ENCODE assay signal across 8 cellular contexts in the genomic region with DNA sequence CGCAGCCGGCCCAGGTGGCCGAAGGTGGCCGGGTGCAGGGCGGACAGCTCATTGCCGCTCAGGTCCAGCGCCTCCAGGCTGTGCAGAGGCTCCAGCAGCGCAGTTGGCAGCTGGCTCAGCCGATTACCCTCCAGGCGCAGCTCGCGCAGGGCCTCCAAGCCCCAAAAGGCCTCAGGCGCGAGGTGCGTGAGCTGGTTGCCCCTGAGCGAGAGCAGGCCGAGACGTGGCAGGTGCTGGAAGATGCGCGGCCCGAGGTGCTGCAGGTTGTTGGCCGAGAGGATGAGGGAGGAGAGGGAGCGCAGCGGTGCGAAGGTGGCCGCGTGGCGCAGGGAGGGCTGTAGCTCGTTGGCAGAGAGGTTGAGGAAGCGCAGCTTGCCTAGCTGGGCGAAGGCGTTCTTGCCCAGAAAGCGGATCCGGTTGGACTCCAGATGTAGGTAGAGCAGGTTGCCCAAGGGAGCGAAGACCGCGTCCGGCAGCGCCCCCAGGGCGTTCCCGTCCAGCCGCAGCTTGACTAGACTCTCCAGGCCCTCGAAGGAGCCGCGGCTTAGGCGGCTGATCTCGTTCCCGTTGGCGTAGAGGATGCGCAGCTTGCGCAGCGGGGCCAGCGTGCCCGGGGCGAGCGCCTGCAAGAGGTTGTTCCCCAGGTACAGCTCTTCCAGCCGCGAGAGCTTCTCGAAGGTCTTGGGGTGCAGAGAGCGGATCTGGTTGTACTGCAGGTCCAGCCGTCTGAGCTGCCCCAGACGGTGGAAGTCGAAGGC. TPM values are rescaled to one million over a fixed set of nuclear protein-coding genes. Genes with fewer than 3 reads are reported as not detected.
A peak's percentile ranks its signal among the peaks of the same experiment; 100 is the strongest.
DNase-seq lines count a peak whose midpoint lies in the region; ATAC-seq, FAIRE-seq and TF ChIP-seq lines count a peak whose summit lies in the region.

No MANE protein-coding gene starts in this region.

- CTCF ChIA-PET in SK-N-SH (lab: Yijun Ruan, JAX): interaction anchor here (0.6 to 37.1 kb wide), 66 partner anchors 12 to 656 kb away, joined by 3 to 1040 read pairs (median 5); a partner anchor contains a TSS

- intact Hi-C loops in esophagus muscularis mucosa (cut with DNase I): loop anchor here (10.0 kb wide), 1 partner anchor 148 kb away; no protein-coding TSS in a partner anchor

- H3K36me3 ChIP-seq in SK-N-SH (replicated peaks in 1 of 2; ENCODE audit: control insufficient read depth in 1 of 2, insufficient read depth in 2 of 2, low read length in 1 of 2) (no peaks in the 10 kb centered on the region), esophagus muscularis mucosa (no peaks in the 10 kb centered on the region)

- H3K4me1 ChIP-seq in SK-N-SH (ENCODE audit: control insufficient read depth in 1 of 2, insufficient read depth in 2 of 2, low read depth in 1 of 2, low read length in 1 of 2): peaks cover 11 to 68% of the 10 kb centered on the region in 2 experiments
- H3K4me1 ChIP-seq in esophagus muscularis mucosa: peaks cover 34 to 45% (median 37%) of the 10 kb centered on the region in 4 donors

- no peak for TF ChIP-seq EP300 in SK-N-SH (IDR thresholded peaks at IDR 0.05; ENCODE audit: borderline replicate concordance in 1 of 2, low read depth in 1 of 2, low read length in 1 of 2)
- no peak for TF ChIP-seq EP300 in esophagus muscularis mucosa (IDR thresholded peaks at IDR 0.05)

- no peaks in the 10 kb centered on the region for H4K20me1 ChIP-seq in SK-N-SH (ENCODE audit: insufficient read depth)

- no peaks in the 10 kb centered on the region for H3K9me3 ChIP-seq in SK-N-SH
- no peaks in the 10 kb centered on the region for H3K9me3 ChIP-seq in esophagus muscularis mucosa

- POLR2A ChIA-PET in SK-N-SH (lab: Yijun Ruan, JAX): interaction anchor here (0.8 to 3.7 kb wide), 8 partner anchors 11 to 388 kb away, joined by 3 to 62 read pairs (median 6); no protein-coding TSS in a partner anchor
- POLR2A ChIA-PET in naive thymus-derived CD8-positive, alpha-beta T cell (lab: Charles Lee): no interaction called here

- peaks cover 19% of the 10 kb centered on the region for H3F3A ChIP-seq in SK-N-SH (replicated peaks; ENCODE audit: insufficient read depth)

- no peaks in the 10 kb centered on the region for H3K79me2 ChIP-seq in SK-N-SH (ENCODE audit: insufficient read depth)

- H2AFZ ChIP-seq in SK-N-SH (ENCODE audit: low read depth): no peak overlapping the region

- WGBS in SK-N-SH (ENCODE audit: low lambda C conversion rate): 24% methylated on average over 61 of the region's 63 CpGs
- WGBS in esophagus muscularis mucosa: 10% methylated on average over 4 of the region's 63 CpGs

- H3K27ac Mint-ChIP-seq in naive thymus-derived CD8-positive, alpha-beta T cell: no peak overlapping the region

- DNase-seq in GM12892 (ENCODE audit: insufficient read length) (peak; percentile 18), SK-N-SH (peak; percentile 67), esophagus muscularis mucosa (ENCODE audit: extremely low spot score) (peak; percentile 91), NCI-H2081 treated with DMSO at 0.1 percent for 48 hours (lab: John Stamatoyannopoulos, UW) (no peak), AG08395 (ENCODE audit: low spot score) (no peak), NCI-H1930 (lab: John Stamatoyannopoulos, UW) (no peak), Kasumi-1 (lab: John Stamatoyannopoulos, UW) (no peak)
- DNase-seq in naive thymus-derived CD8-positive, alpha-beta T cell: no peak

- peaks cover 0 to 19% (median 14%) of the 10 kb centered on the region in 4 donors for H3K4me1 Mint-ChIP-seq in naive thymus-derived CD8-positive, alpha-beta T cell

- peaks cover 35 to 79% (median 44%) of the 10 kb centered on the region in 5 donors for H3K27me3 Mint-ChIP-seq in naive thymus-derived CD8-positive, alpha-beta T cell

- peak overlapping the region in 1 of 2 experiments; percentile 100; a peak in 2 of 4 replicates for H3K27ac ChIP-seq in SK-N-SH (ENCODE audit: low read depth in 2 of 2, low read length in 1 of 2)
- peak overlapping the region; percentile 57 to 73 (median 61) for H3K27ac ChIP-seq in esophagus muscularis mucosa (replicated peaks in 1 of 4)

- H3K27me3 ChIP-seq in SK-N-SH (ENCODE audit: insufficient read depth) (peaks cover 48% of the 10 kb centered on the region), esophagus muscularis mucosa (peaks cover 14 to 57% (median 26%) of the 10 kb centered on the region in 4 donors)

- H3K4me3 ChIP-seq in SK-N-SH (ENCODE audit: low read depth in 2 of 2, low read length in 1 of 2): peak overlapping the region; percentile 56 to 59
- H3K4me3 ChIP-seq in esophagus muscularis mucosa: peak overlapping the region; percentile 49 to 69 (median 58)

- H3K36me3 Mint-ChIP-seq in naive thymus-derived CD8-positive, alpha-beta T cell: no peaks in the 10 kb centered on the region

- no peak for TF ChIP-seq RAD21 in SK-N-SH (IDR thresholded peaks at IDR 0.05; ENCODE audit: low read length)

- H3K4me2 ChIP-seq in SK-N-SH: peak overlapping the region; percentile 86

- TF ChIP-seq CTCF in SK-N-SH (IDR thresholded peaks at IDR 0.05) (no peak), esophagus muscularis mucosa (IDR thresholded peaks at IDR 0.05) (no peak)

- H3K9me3 Mint-ChIP-seq in naive thymus-derived CD8-positive, alpha-beta T cell: no peaks in the 10 kb centered on the region

- H3K9ac ChIP-seq in SK-N-SH: no peak overlapping the region

- H3K9me2 ChIP-seq in SK-N-SH: no peaks in the 10 kb centered on the region

- TF ChIP-seq POLR2A in GM12892 (IDR thresholded peaks at IDR 0.05; ENCODE audit: low read depth, low read length) (no peak), esophagus muscularis mucosa (IDR thresholded peaks at IDR 0.05; ENCODE audit: low read depth) (no peak)

- no peak for FAIRE-seq in GM12892 (lab: Jason Lieb, UNC)

- H3K4me3 Mint-ChIP-seq in naive thymus-derived CD8-positive, alpha-beta T cell: peak overlapping the region in 9 of 10 donors; percentile 3 to 65 (median 50)

- ATAC-seq in naive thymus-derived CD8-positive, alpha-beta T cell: no peak

TF ChIP-seq in SK-N-SH, 30 proteins besides CTCF, POLR2A, EP300 and RAD21 (continues in another document):
- TF ChIP-seq, protein P1, sequence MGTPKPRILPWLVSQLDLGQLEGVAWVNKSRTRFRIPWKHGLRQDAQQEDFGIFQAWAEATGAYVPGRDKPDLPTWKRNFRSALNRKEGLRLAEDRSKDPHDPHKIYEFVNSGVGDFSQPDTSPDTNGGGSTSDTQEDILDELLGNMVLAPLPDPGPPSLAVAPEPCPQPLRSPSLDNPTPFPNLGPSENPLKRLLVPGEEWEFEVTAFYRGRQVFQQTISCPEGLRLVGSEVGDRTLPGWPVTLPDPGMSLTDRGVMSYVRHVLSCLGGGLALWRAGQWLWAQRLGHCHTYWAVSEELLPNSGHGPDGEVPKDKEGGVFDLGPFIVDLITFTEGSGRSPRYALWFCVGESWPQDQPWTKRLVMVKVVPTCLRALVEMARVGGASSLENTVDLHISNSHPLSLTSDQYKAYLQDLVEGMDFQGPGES (IDR thresholded peaks at IDR 0.05; ENCODE audit: low read depth, low read length): no peak
- TF ChIP-seq SIN3A (IDR thresholded peaks at IDR 0.05; ENCODE audit: borderline replicate concordance, low read depth, low read length) (no peak), FOXM1 (IDR thresholded peaks at IDR 0.05; ENCODE audit: low read depth) (no peak), ELF1 (IDR thresholded peaks at IDR 0.05) (no peak), MXI1 (IDR thresholded peaks at IDR 0.05; ENCODE audit: low read depth, low read length) (no peak), POLR2AphosphoS5 (IDR thresholded peaks at IDR 0.05; ENCODE audit: low read depth, low read length) (no peak), GABPA (IDR thresholded peaks at IDR 0.05; ENCODE audit: low read depth) (no peak), MEF2A (IDR thresholded peaks at IDR 0.05; ENCODE audit: borderline replicate concordance, low read depth) (no peak), NRF1 (IDR thresholded peaks at IDR 0.05; ENCODE audit: low read depth, low read length) (no peak), JUND (IDR thresholded peaks at IDR 0.05) (no peak), NFIC (IDR thresholded peaks at IDR 0.05; ENCODE audit: borderline replicate concordance) (no peak), GATA2 (CRISPR knock-in tag; IDR thresholded peaks at IDR 0.05) (no peak), SMC3 (IDR thresholded peaks at IDR 0.05; ENCODE audit: low read depth, low read length) (no peak; the same call in 1 of the 2 replicates)
- TF ChIP-seq, protein P2, sequence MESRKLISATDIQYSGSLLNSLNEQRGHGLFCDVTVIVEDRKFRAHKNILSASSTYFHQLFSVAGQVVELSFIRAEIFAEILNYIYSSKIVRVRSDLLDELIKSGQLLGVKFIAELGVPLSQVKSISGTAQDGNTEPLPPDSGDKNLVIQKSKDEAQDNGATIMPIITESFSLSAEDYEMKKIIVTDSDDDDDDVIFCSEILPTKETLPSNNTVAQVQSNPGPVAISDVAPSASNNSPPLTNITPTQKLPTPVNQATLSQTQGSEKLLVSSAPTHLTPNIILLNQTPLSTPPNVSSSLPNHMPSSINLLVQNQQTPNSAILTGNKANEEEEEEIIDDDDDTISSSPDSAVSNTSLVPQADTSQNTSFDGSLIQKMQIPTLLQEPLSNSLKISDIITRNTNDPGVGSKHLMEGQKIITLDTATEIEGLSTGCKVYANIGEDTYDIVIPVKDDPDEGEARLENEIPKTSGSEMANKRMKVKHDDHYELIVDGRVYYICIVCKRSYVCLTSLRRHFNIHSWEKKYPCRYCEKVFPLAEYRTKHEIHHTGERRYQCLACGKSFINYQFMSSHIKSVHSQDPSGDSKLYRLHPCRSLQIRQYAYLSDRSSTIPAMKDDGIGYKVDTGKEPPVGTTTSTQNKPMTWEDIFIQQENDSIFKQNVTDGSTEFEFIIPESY (IDR thresholded peaks at IDR 0.05; ENCODE audit: borderline replicate concordance, low read depth): no peak
- TF ChIP-seq, protein P3, sequence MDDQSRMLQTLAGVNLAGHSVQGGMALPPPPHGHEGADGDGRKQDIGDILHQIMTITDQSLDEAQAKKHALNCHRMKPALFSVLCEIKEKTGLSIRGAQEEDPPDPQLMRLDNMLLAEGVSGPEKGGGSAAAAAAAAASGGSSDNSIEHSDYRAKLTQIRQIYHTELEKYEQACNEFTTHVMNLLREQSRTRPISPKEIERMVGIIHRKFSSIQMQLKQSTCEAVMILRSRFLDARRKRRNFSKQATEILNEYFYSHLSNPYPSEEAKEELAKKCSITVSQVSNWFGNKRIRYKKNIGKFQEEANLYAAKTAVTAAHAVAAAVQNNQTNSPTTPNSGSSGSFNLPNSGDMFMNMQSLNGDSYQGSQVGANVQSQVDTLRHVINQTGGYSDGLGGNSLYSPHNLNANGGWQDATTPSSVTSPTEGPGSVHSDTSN (IDR thresholded peaks at IDR 0.05): no peak

RNA-seq across cellular contexts. Expression of a gene that starts 0.9 kb away (rescaled TPM):
- not detected for polyA plus RNA-seq in GM12892 (2012; ENCODE audit: missing spikeins)
- polyA plus RNA-seq in SK-N-SH (2012; rRNA removed): 0.18 and 0.28 TPM in 2 replicates
- polyA plus RNA-seq in SK-N-SH (2012; cell fraction: cytosol; rRNA removed): 0.23 and 0.41 TPM in 2 replicates
- polyA plus RNA-seq in SK-N-SH (2012; cell fraction: nucleus; rRNA removed): 0.08 and 0.16 TPM in 2 replicates
- total RNA-seq in esophagus muscularis mucosa: 1 to 10 TPM; 1.3 to 9.4 (median 5.5) TPM
- total RNA-seq in naive thymus-derived CD8-positive, alpha-beta T cell: not detected
- polyA plus RNA-seq in naive thymus-derived CD8-positive, alpha-beta T cell: not detected

Comparison
In these comparisons a context has a peak if more than half of its experiments do, and no peak if none do; other contexts are left out.
1. DNase-seq: peak in GM12892 (single experiment), SK-N-SH (single experiment) and esophagus muscularis mucosa (single experiment); none in naive thymus-derived CD8-positive, alpha-beta T cell (0 of 10), NCI-H2081 treated with DMSO at 0.1 percent for 48 hours (single experiment), AG08395 (single experiment), NCI-H1930 (0 of 2) and Kasumi-1 (0 of 2).